ENCODE assay signal across 9 cellular contexts in genomic region chr2:10330700-10331032, GRCh38. TPM values are rescaled to one million over a fixed set of nuclear protein-coding genes. Genes with fewer than 3 reads are reported as not detected.
DNase-seq lines count a peak whose midpoint lies in the region; ATAC-seq, FAIRE-seq and TF ChIP-seq lines count a peak whose summit lies in the region.
"Had no signal": no experiment of that assay in that cellular context is flagged by ENCODE, and none has a peak within 500 bp of the region (broad histone marks: within the 10 kb centered on the region; RNA-seq: fewer than 3 reads in every experiment).

No MANE protein-coding gene starts in this region.

- peak overlapping the region; percentile 97 for H3K4me3 Mint-ChIP-seq in T-helper 17 cell
- H3K4me3 Mint-ChIP-seq in stimulated activated naive B cell treated with anti-CD40 and anti-IgM and Interleukin-4, amounts not matched to agents 10 μg/mL and 1 μg/mL and 100 μg/mL, for 72 hours, result peak overlapping the region; percentile 78 to 88

- no peaks in the 10 kb centered on the region for H3K36me3 Mint-ChIP-seq in T-helper 17 cell (ENCODE audit: low read depth)
- H3K36me3 Mint-ChIP-seq in stimulated activated naive B cell treated with anti-CD40 and anti-IgM and Interleukin-4, amounts not matched to agents 10 μg/mL and 1 μg/mL and 100 μg/mL, for 72 hours, result peaks cover 8 to 12% of the 10 kb centered on the region in 2 donors

- H4K20me1 ChIP-seq in HepG2 (ENCODE audit: insufficient read depth, low read length), result peaks cover 4% of the 10 kb centered on the region; the same call in 1 of the 2 replicates

- H3K4me3 ChIP-seq in HepG2 (replicated peaks in 1 of 3; ENCODE audit: insufficient read depth in 1 of 3, low read depth in 2 of 3, low read length in 3 of 3), result peak overlapping the region; percentile 47 to 67 (median 54)
- no peak overlapping the region for H3K4me3 ChIP-seq in MG63

- CTCF ChIA-PET in HepG2 (lab: Yijun Ruan, JAX; ENCODE audit: low intra/inter-chr PET ratio, low total read pairs), result no interaction called here

- H3K9me3 Mint-ChIP-seq in stimulated activated naive B cell treated with anti-CD40 and anti-IgM and Interleukin-4, amounts not matched to agents 10 μg/mL and 1 μg/mL and 100 μg/mL, for 72 hours, result peaks cover 7% of the 10 kb centered on the region in 2 donors

- H3K9ac ChIP-seq in HepG2 (ENCODE audit: insufficient read depth, low read depth, low read length), result peak overlapping the region; percentile 49

- peaks cover 62% of the 10 kb centered on the region for H3K4me1 Mint-ChIP-seq in T-helper 17 cell
- peaks cover 71 to 79% of the 10 kb centered on the region in 2 donors for H3K4me1 Mint-ChIP-seq in stimulated activated naive B cell treated with anti-CD40 and anti-IgM and Interleukin-4, amounts not matched to agents 10 μg/mL and 1 μg/mL and 100 μg/mL, for 72 hours

- H3K27ac Mint-ChIP-seq in T-helper 17 cell, result peak overlapping the region; percentile 97
- H3K27ac Mint-ChIP-seq in stimulated activated naive B cell treated with anti-CD40 and anti-IgM and Interleukin-4, amounts not matched to agents 10 μg/mL and 1 μg/mL and 100 μg/mL, for 72 hours, result peak overlapping the region; percentile 95

- no peak for TF ChIP-seq POLR2A in HepG2 (IDR thresholded peaks at IDR 0.05; ENCODE audit: insufficient read depth in 1 of 2, low read depth in 2 of 2, low read length in 2 of 2)

- H3K79me2 ChIP-seq in HepG2 (ENCODE audit: insufficient read depth, low read length), result peaks cover 52% of the 10 kb centered on the region

- TF ChIP-seq CTCF in HepG2 (CRISPR knock-in tag; IDR thresholded peaks at IDR 0.05), result no peak

- FAIRE-seq in HepG2 (lab: Jason Lieb, UNC), result no peak

- TF ChIP-seq RAD21 in HepG2 (CRISPR knock-in tag; IDR thresholded peaks at IDR 0.05), result no peak

- 91% methylated on average over 9 of the region's 9 CpGs for WGBS in HepG2 (ENCODE audit: low lambda C conversion rate)

- H3K36me3 ChIP-seq in HepG2 (replicated peaks in 1 of 2; ENCODE audit: control insufficient read depth in 1 of 2, insufficient read depth in 2 of 2, low read length in 2 of 2), result peaks cover 2 to 7% of the 10 kb centered on the region in 2 experiments; a peak in 2 of 5 replicates
- H3K36me3 ChIP-seq in MG63, result peaks cover 23% of the 10 kb centered on the region

- peak overlapping the region; percentile 60 for H3K27ac ChIP-seq in HepG2 (ENCODE audit: extremely low read length, insufficient read depth, low read length)

- BruUV-seq in HepG2 (replicated peaks; lab: Mats Ljungman, UMichigan), result no TSS peak

- no peaks in the 10 kb centered on the region for H3K27me3 Mint-ChIP-seq in T-helper 17 cell
- H3K27me3 Mint-ChIP-seq in stimulated activated naive B cell treated with anti-CD40 and anti-IgM and Interleukin-4, amounts not matched to agents 10 μg/mL and 1 μg/mL and 100 μg/mL, for 72 hours, result no peaks in the 10 kb centered on the region

- DNase-seq in activated CD8-positive, alpha-beta memory T cell treated with anti-CD3 and anti-CD28 coated beads, Interleukin-2, amount 50 U/mL, for 4 hours, result peak; percentile 31
- DNase-seq in activated CD8-positive, alpha-beta memory T cell treated with anti-CD3 and anti-CD28 coated beads for 24 hours, result no peak
- no peak for DNase-seq in T-helper 17 cell
- no peak for DNase-seq in HepG2 (ENCODE audit: low spot score)
- no peak for DNase-seq in stimulated activated naive B cell treated with anti-CD40 and anti-IgM and Interleukin-4, amounts not matched to agents 10 μg/mL and 1 μg/mL and 100 μg/mL, for 72 hours
- no peak for DNase-seq in MG63
- DNase-seq: NCI-H510A treated with DMSO at 0.1 percent for 48 hours had no signal

- H3K9me3 ChIP-seq in T-helper 17 cell (ENCODE audit: control insufficient read depth, low read length, poor library complexity, severe bottlenecking) (no peaks in the 10 kb centered on the region), HepG2 (ENCODE audit: low read length) (peaks cover 7% of the 10 kb centered on the region; the same call in 1 of the 2 replicates), MG63 (0 out of 2 replicates have a peak, but pooled peaks cover 2% of the 10 kb centered on the region)

- H2AFZ ChIP-seq in HepG2 (ENCODE audit: low read length), result no peak overlapping the region

- TF ChIP-seq EP300 in HepG2 (IDR thresholded peaks at IDR 0.05; ENCODE audit: low read depth in 2 of 2, low read length in 2 of 2) (no peak), HepG2 (CRISPR knock-in tag; IDR thresholded peaks at IDR 0.05; ENCODE audit: borderline replicate concordance) (no peak)

- POLR2A ChIA-PET in HepG2 (lab: Yijun Ruan, JAX), result interaction anchor here (1.2 to 5.6 kb wide), 2 partner anchors 28 to 79 kb away, joined by 3 to 47 read pairs; partner anchors contain the start of gene HPCAL1

- H3K27me3 ChIP-seq in HepG2 (ENCODE audit: control insufficient read depth in 1 of 2, insufficient read depth in 2 of 2, low read length in 2 of 2), result no peaks in the 10 kb centered on the region; a peak in 1 of 5 replicates
- H3K27me3 ChIP-seq in MG63, result no peaks in the 10 kb centered on the region

- H3K4me1 ChIP-seq in HepG2 (ENCODE audit: insufficient read depth, low read length), result peaks cover 80% of the 10 kb centered on the region

- in situ Hi-C loops in HepG2 (cut with HindIII; ENCODE audit: extremely low pct_ligation_motif_present, low pct_unique_long_range_greater_than_20kb), result no loop called here

- intact Hi-C loops in HepG2 (cut with micrococcal nuclease; ENCODE audit: unreplicated experiment), result no loop called here

- ATAC-seq in T-helper 17 cell, result no peak
- no peak for ATAC-seq in HepG2
- ATAC-seq in stimulated activated naive B cell treated with anti-CD40 and anti-IgM and Interleukin-4, amounts not matched to agents 10 μg/mL and 1 μg/mL and 100 μg/mL, for 72 hours (replicated peaks), result no peak
- no peak for ATAC-seq in HG02938 (IDR thresholded peaks at IDR 0.05; ENCODE audit: unreplicated experiment)
- ATAC-seq in GM21576 (IDR thresholded peaks at IDR 0.05; ENCODE audit: unreplicated experiment), result no peak

- H3K4me2 ChIP-seq in HepG2 (ENCODE audit: low read depth, low read length), result peak overlapping the region; percentile 90

TF ChIP-seq in HepG2, 621 proteins besides CTCF, POLR2A, EP300 and RAD21 (continues in another document):
- TF ChIP-seq PTBP1 (IDR thresholded peaks at IDR 0.05; ENCODE audit: low read depth, low read length, poor library complexity, severe bottlenecking) (no peak), FOXM1 (CRISPR knock-in tag; IDR thresholded peaks at IDR 0.05) (no peak), ZNF446 (CRISPR knock-in tag; IDR thresholded peaks at IDR 0.05) (no peak), WIZ (CRISPR knock-in tag; IDR thresholded peaks at IDR 0.05) (no peak), ZNF572 (CRISPR knock-in tag; IDR thresholded peaks at IDR 0.05) (no peak), SMC3 (IDR thresholded peaks at IDR 0.05; ENCODE audit: low read length) (no peak), MZF1 (CRISPR knock-in tag; IDR thresholded peaks at IDR 0.05; ENCODE audit: borderline replicate concordance) (no peak), KMT2A (CRISPR knock-in tag; IDR thresholded peaks at IDR 0.05) (no peak), ZNF788 (CRISPR knock-in tag; IDR thresholded peaks at IDR 0.05; ENCODE audit: borderline replicate concordance) (no peak), PREB (CRISPR knock-in tag; IDR thresholded peaks at IDR 0.05) (no peak), ZNF549 (CRISPR knock-in tag; IDR thresholded peaks at IDR 0.05) (no peak), ZNF563 (CRISPR knock-in tag; IDR thresholded peaks at IDR 0.05) (0 out of 2 replicates have a peak, but pooled peaks have one; percentile 19), NBN (conservative IDR thresholded peaks at IDR 0.05) (no peak), MIER2 (CRISPR knock-in tag; IDR thresholded peaks at IDR 0.05) (0 out of 2 replicates have a peak, but pooled peaks have one; percentile 6)

RNA-seq across cellular contexts. Expression of gene HPCAL1, which starts 28.0 kb away (rescaled TPM):
- total RNA-seq in T-helper 17 cell, result 10 to 100 TPM; 44.2 TPM
- total RNA-seq in HepG2 (2016; rRNA removed; fragmentation: Illumina TruSeq; extraction: Trizol), result 23.3 and 29.9 TPM in 2 replicates
- 43.0 and 51.2 TPM in 2 replicates for total RNA-seq in HepG2 (2016; cell fraction: cytosol; rRNA removed; fragmentation: Illumina TruSeq; extraction: Trizol; ENCODE audit: low read depth)
- total RNA-seq in HepG2 (2016; cell fraction: insoluble cytoplasmic fraction; rRNA removed; fragmentation: Illumina TruSeq; extraction: Trizol), result 21.4 and 28.1 TPM in 2 replicates
- 50.7 and 67.7 TPM in 2 replicates for total RNA-seq in HepG2 (2016; cell fraction: membrane; rRNA removed; fragmentation: Illumina TruSeq; extraction: Trizol)
- total RNA-seq in HepG2 (2016; cell fraction: nucleus; rRNA removed; fragmentation: Illumina TruSeq; extraction: Trizol), result 12.9 and 16.1 TPM in 2 replicates
- 29.5 and 38.6 TPM in 2 replicates for polyA plus RNA-seq in HepG2 (2011; rRNA removed)
- 29.8 and 35.9 TPM in 2 replicates for polyA plus RNA-seq in HepG2 (2011; cell fraction: cytosol; rRNA removed)
- polyA plus RNA-seq in HepG2 (2011; cell fraction: nucleus; rRNA removed), result 54.3 and 60.0 TPM in 2 replicates
- polyA plus RNA-seq in HepG2 (2012), result 46.0 and 46.8 TPM in 2 replicates
- polyA plus RNA-seq in HepG2 (2016; cell fraction: cytosol; fragmentation: Illumina TruSeq; extraction: Trizol; ENCODE audit: low read depth), result 37.1 and 47.1 TPM in 2 replicates
- 24.6 and 35.5 TPM in 2 replicates for polyA plus RNA-seq in HepG2 (2016; cell fraction: insoluble cytoplasmic fraction; fragmentation: Illumina TruSeq; extraction: Trizol; ENCODE audit: low read depth)
- 54.6 and 65.1 TPM in 2 replicates for polyA plus RNA-seq in HepG2 (2016; cell fraction: membrane; fragmentation: Illumina TruSeq; extraction: Trizol; ENCODE audit: low read depth)
- polyA plus RNA-seq in HepG2 (2016; cell fraction: nucleus; fragmentation: Illumina TruSeq; extraction: Trizol; ENCODE audit: insufficient read depth, low read depth), result 30.3 and 35.7 TPM in 2 replicates
- polyA minus RNA-seq in HepG2 (2011; rRNA and poly(A)+ RNA removed; ENCODE audit: low replicate concordance), result 26.5 and 27.7 TPM in 2 replicates
- polyA minus RNA-seq in HepG2 (2011; cell fraction: cytosol; rRNA and poly(A)+ RNA removed), result 19.4 and 20.4 TPM in 2 replicates
- 12.6 and 15.5 TPM in 2 replicates for polyA minus RNA-seq in HepG2 (2011; cell fraction: nucleus; rRNA and poly(A)+ RNA removed)
- 101 and 159 TPM in 2 replicates for total RNA-seq in MG63 (2014; rRNA removed; shearing (Covaris generic); ENCODE audit: low replicate concordance)
